8 cellular contexts compared by ENCODE assay signal in genomic region chr7:149028346-149029109, GRCh38. TPM values are rescaled to one million over a fixed set of nuclear protein-coding genes. Genes with fewer than 3 reads are reported as not detected.
DNase-seq lines count a peak whose midpoint lies in the region; ATAC-seq, FAIRE-seq and TF ChIP-seq lines count a peak whose summit lies in the region.

A gene with protein sequence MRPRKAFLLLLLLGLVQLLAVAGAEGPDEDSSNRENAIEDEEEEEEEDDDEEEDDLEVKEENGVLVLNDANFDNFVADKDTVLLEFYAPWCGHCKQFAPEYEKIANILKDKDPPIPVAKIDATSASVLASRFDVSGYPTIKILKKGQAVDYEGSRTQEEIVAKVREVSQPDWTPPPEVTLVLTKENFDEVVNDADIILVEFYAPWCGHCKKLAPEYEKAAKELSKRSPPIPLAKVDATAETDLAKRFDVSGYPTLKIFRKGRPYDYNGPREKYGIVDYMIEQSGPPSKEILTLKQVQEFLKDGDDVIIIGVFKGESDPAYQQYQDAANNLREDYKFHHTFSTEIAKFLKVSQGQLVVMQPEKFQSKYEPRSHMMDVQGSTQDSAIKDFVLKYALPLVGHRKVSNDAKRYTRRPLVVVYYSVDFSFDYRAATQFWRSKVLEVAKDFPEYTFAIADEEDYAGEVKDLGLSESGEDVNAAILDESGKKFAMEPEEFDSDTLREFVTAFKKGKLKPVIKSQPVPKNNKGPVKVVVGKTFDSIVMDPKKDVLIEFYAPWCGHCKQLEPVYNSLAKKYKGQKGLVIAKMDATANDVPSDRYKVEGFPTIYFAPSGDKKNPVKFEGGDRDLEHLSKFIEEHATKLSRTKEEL (minus strand): TSS chr7:149028505. CDS start chr7:149028408, 97 bp downstream.

- 0% methylated on average over 69 to 87 of the region's 87 CpGs for WGBS in small intestine, 3 donors

- peak within 1 kb of the TSS; percentile 83 to 94 for H3K27ac ChIP-seq in small intestine (ENCODE audit: low read depth in 1 of 2, low read length in 1 of 2)

- no peaks in the 10 kb centered on the region for H3K9me3 ChIP-seq in small intestine (ENCODE audit: control insufficient read depth, low read depth)

- DNase-seq in AG08396 (ENCODE audit: low spot score) (peak; percentile 99), NCI-H2227 treated with DMSO at 0.1 percent for 48 hours (lab: John Stamatoyannopoulos, UW) (peak; percentile 99), bronchial epithelial cell (ENCODE audit: low read depth) (peak; percentile 96), iPS-NIHi11 (ENCODE audit: low spot score) (peak; percentile 99), small intestine (peak; percentile 100)

- H3K4me3 ChIP-seq in WI38 (ENCODE audit: low read depth, low read length): peak within 1 kb of the TSS; percentile 87
- H3K4me3 ChIP-seq in bronchial epithelial cell (ENCODE audit: low read depth, low read length): peak within 1 kb of the TSS; percentile 86
- H3K4me3 ChIP-seq in small intestine (ENCODE audit: low read depth in 1 of 2, low read length in 2 of 2): peak within 1 kb of the TSS; percentile 85 to 90

- no peaks in the 10 kb centered on the region for H3K27me3 ChIP-seq in bronchial epithelial cell (ENCODE audit: control insufficient read depth, insufficient read depth, low read length)
- no peaks in the 10 kb centered on the region for H3K27me3 ChIP-seq in small intestine (ENCODE audit: control insufficient read depth in 2 of 2, insufficient read depth in 2 of 2, low read length in 2 of 2)

- H3K36me3 ChIP-seq in bronchial epithelial cell (ENCODE audit: control insufficient read depth, insufficient read depth, low read length): peaks cover under 1% of the 10 kb centered on the region
- H3K36me3 ChIP-seq in small intestine (ENCODE audit: control insufficient read depth in 2 of 2, insufficient read depth in 2 of 2, low read length in 2 of 2): peaks cover 0 to 2% of the 10 kb centered on the region in 2 donors

- peaks cover 0 to 2% of the 10 kb centered on the region in 2 donors for H3K4me1 ChIP-seq in small intestine (ENCODE audit: control insufficient read depth in 2 of 2, insufficient read depth in 1 of 2, low read depth in 1 of 2, low read length in 1 of 2)

- TF ChIP-seq CTCF in WI38 (IDR thresholded peaks at IDR 0.05; ENCODE audit: low read depth, low read length) (no peak), bronchial epithelial cell (IDR thresholded peaks at IDR 0.05; ENCODE audit: insufficient read depth, low read length, severe bottlenecking) (peak; percentile 39)

- FAIRE-seq in bronchial epithelial cell (lab: Jason Lieb, UNC): no peak
- no peak for FAIRE-seq in small intestine (lab: Jason Lieb, UNC)

- peak; percentile 93 for ATAC-seq in GM18907 (IDR thresholded peaks at IDR 0.05; ENCODE audit: unreplicated experiment)
- peak; percentile 90 for ATAC-seq in HG03159 (IDR thresholded peaks at IDR 0.05; ENCODE audit: unreplicated experiment)

RNA-seq across cellular contexts. Expression of the gene that starts here (rescaled TPM):
- total RNA-seq in bronchial epithelial cell: 219 and 414 TPM in 2 replicates
- 100 to 1,000 TPM in 1 of 3 donors, 10 to 100 TPM in 2; 19.9 to 239 (median 20.3) TPM for polyA plus RNA-seq in small intestine

Comparison
In these comparisons a context has a peak if more than half of its experiments do, and no peak if none do; other contexts are left out.
1. Peak in every context shown above with its lines: DNase-seq, ATAC-seq, H3K4me3 ChIP-seq and H3K27ac ChIP-seq.